ENCODE assay signal across 1 cellular context in the genomic region with DNA sequence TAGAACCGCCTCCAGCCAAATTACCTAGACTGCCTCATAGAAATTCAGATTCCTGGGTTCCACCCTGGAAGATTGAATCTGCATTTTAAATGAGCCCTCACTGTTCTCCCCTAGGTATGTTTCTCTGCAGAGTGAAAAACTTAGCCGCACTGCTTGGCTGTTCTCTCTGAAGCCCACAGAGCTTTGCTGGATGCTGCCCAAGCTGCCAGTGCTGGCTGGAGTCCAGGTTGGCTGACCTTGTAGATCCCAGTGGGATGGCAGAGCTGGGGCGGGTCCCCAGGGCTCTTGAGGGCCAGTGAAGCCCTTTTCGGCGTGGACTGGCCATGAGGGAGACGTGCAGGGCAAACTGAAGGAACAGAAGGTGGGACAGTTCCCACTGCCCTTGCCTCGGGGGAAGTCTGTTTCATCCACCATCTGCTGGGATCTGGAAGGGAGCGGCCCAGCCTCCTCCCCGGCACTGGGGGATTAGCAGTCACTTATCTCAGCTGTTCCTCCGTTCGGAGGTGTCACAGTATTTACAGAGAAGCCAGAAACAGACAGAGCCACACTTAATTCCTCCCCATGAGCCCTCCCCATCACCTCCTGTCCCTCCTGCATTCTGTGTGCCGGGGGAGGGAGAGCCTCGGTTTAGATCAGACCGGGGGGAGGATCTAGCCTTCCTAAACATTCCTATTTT.
TF ChIP-seq lines count a peak whose summit lies in the region.

No MANE protein-coding gene starts in this region.

TF ChIP-seq in GM23338, 12 proteins besides CTCF, POLR2A, EP300 and RAD21 (continued from another document):
- TF ChIP-seq, protein P1, sequence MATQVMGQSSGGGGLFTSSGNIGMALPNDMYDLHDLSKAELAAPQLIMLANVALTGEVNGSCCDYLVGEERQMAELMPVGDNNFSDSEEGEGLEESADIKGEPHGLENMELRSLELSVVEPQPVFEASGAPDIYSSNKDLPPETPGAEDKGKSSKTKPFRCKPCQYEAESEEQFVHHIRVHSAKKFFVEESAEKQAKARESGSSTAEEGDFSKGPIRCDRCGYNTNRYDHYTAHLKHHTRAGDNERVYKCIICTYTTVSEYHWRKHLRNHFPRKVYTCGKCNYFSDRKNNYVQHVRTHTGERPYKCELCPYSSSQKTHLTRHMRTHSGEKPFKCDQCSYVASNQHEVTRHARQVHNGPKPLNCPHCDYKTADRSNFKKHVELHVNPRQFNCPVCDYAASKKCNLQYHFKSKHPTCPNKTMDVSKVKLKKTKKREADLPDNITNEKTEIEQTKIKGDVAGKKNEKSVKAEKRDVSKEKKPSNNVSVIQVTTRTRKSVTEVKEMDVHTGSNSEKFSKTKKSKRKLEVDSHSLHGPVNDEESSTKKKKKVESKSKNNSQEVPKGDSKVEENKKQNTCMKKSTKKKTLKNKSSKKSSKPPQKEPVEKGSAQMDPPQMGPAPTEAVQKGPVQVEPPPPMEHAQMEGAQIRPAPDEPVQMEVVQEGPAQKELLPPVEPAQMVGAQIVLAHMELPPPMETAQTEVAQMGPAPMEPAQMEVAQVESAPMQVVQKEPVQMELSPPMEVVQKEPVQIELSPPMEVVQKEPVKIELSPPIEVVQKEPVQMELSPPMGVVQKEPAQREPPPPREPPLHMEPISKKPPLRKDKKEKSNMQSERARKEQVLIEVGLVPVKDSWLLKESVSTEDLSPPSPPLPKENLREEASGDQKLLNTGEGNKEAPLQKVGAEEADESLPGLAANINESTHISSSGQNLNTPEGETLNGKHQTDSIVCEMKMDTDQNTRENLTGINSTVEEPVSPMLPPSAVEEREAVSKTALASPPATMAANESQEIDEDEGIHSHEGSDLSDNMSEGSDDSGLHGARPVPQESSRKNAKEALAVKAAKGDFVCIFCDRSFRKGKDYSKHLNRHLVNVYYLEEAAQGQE (IDR thresholded peaks at IDR 0.05; ENCODE audit: unreplicated experiment): no peak
- TF ChIP-seq ZNF331 (CRISPR knock-in tag; IDR thresholded peaks at IDR 0.05; ENCODE audit: low read depth) (no peak), STAT1 (IDR thresholded peaks at IDR 0.05; ENCODE audit: unreplicated experiment) (no peak), NANOG (IDR thresholded peaks at IDR 0.05; ENCODE audit: borderline replicate concordance) (no peak), EZH2phosphoT487 (IDR thresholded peaks at IDR 0.05; ENCODE audit: unreplicated experiment) (no peak), CREB1 (CRISPR knock-in tag; IDR thresholded peaks at IDR 0.05; ENCODE audit: low read depth) (no peak), ZNF114 (CRISPR knock-in tag; IDR thresholded peaks at IDR 0.05) (no peak), JUNB (IDR thresholded peaks at IDR 0.05; ENCODE audit: unreplicated experiment) (no peak), ZNF462 (CRISPR knock-in tag; IDR thresholded peaks at IDR 0.05) (no peak)
